11 cellular contexts compared by ENCODE assay signal in the genomic region with DNA sequence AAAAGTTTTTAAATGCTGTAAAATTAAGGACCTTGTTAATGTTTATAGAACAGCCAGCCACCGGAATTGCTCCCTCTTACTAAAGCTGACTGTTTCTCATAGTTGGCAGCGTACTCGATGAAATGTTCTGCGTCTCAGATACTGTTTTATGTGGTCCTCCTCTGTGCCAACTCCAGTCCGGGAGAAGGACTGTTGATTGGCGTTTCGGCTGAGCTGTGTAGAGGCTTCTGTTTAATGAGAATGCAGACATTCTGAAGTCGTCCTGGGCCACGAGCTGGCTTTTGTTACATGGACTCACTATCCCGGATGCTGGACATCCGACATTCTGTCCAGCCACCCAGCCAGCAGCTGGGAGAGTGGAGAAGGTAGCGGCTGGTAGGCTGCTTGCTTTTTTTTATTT.
DNase-seq lines count a peak whose midpoint lies in the region; ATAC-seq and TF ChIP-seq lines count a peak whose summit lies in the region.
"Had no signal": no experiment of that assay in that cellular context is flagged by ENCODE, and none has a peak within 500 bp of the region (broad histone marks: within the 10 kb centered on the region; RNA-seq: fewer than 3 reads in every experiment).

No MANE protein-coding gene starts in this region.

- DNase-seq in endodermal cell = no peak
- peak; percentile 11 to 39 for DNase-seq in lung microvascular endothelial cell (ENCODE audit: low read depth in 2 of 2)
- no peak for DNase-seq in brain microvascular endothelial cell
- DNase-seq in dermis blood vessel endothelial cell = no peak
- no peak for DNase-seq in activated CD8-positive, alpha-beta T cell treated with anti-CD3 and anti-CD28 coated beads for 36 hours
- DNase-seq: GDM1; ovary; stimulated activated CD8-positive, alpha-beta memory T cell treated with anti-CD3 and anti-CD28 coated beads, Interleukin-4, amount 100 ng/mL, for 48 hours had no signal

- no peaks in the 10 kb centered on the region for H3K9me3 Mint-ChIP-seq in endodermal cell
- H3K9me3 Mint-ChIP-seq in activated CD8-positive, alpha-beta T cell treated with anti-CD3 and anti-CD28 coated beads for 36 hours = no peaks in the 10 kb centered on the region

- H3K36me3 ChIP-seq in HUES48 (ENCODE audit: control insufficient read depth, insufficient read depth, low read length) (peaks cover 6% of the 10 kb centered on the region; the same call in 1 of the 2 replicates), endodermal cell (ENCODE audit: control insufficient read depth, insufficient read depth, low read length) (peaks cover 25% of the 10 kb centered on the region), brain microvascular endothelial cell (replicated peaks) (no peaks in the 10 kb centered on the region)
- H3K36me3 ChIP-seq: ovary had no signal

- no peak for TF ChIP-seq CTCF in endodermal cell (conservative IDR thresholded peaks at IDR 0.05)
- TF ChIP-seq CTCF in brain microvascular endothelial cell (IDR thresholded peaks at IDR 0.05; ENCODE audit: low read depth, low read length, missing control alignments) = no peak
- no peak for TF ChIP-seq CTCF in activated CD8-positive, alpha-beta T cell treated with anti-CD3 and anti-CD28 coated beads for 36 hours (IDR thresholded peaks at IDR 0.05)

- no peaks in the 10 kb centered on the region for H3K27me3 Mint-ChIP-seq in endodermal cell (ENCODE audit: insufficient read depth)
- no peaks in the 10 kb centered on the region for H3K27me3 Mint-ChIP-seq in activated CD8-positive, alpha-beta T cell treated with anti-CD3 and anti-CD28 coated beads for 36 hours

- H3K27me3 ChIP-seq in HUES48 (ENCODE audit: control insufficient read depth, insufficient read depth, low read length) (no peaks in the 10 kb centered on the region), endodermal cell (ENCODE audit: control insufficient read depth, insufficient read depth, low read length, poor library complexity, severe bottlenecking) (no peaks in the 10 kb centered on the region), brain microvascular endothelial cell (replicated peaks) (no peaks in the 10 kb centered on the region)
- H3K27me3 ChIP-seq: ovary had no signal

- WGBS in endodermal cell (ENCODE audit: insufficient coverage in 1 of 2, insufficient read length in 1 of 2), 2 experiments = 82 to 87% methylated on average over 10 to 12 of the region's 12 CpGs

- in situ Hi-C loops in brain microvascular endothelial cell (cut with HindIII; ENCODE audit: low pct_ligation_motif_present, low sequenced_read_pairs) = no loop called here

- no peak for ATAC-seq in GM19035 (IDR thresholded peaks at IDR 0.05; ENCODE audit: unreplicated experiment)
- ATAC-seq in activated CD8-positive, alpha-beta T cell treated with anti-CD3 and anti-CD28 coated beads for 36 hours = no peak

- H3K9me3 ChIP-seq in HUES48 (ENCODE audit: control insufficient read depth, insufficient read depth, low read length) (no peaks in the 10 kb centered on the region), endodermal cell (ENCODE audit: control insufficient read depth, low read length) (no peaks in the 10 kb centered on the region)
- H3K9me3 ChIP-seq: ovary had no signal

- POLR2A ChIA-PET in activated CD8-positive, alpha-beta T cell treated with anti-CD3 and anti-CD28 coated beads for 36 hours (lab: Charles Lee) = interaction anchor here (1.3 kb wide), 1 partner anchor 147 kb away, joined by 4 read pairs; no protein-coding TSS in a partner anchor

- H3K4me3 Mint-ChIP-seq in endodermal cell = no peak overlapping the region
- no peak overlapping the region for H3K4me3 Mint-ChIP-seq in activated CD8-positive, alpha-beta T cell treated with anti-CD3 and anti-CD28 coated beads for 36 hours

- H3K27ac ChIP-seq in HUES48 (ENCODE audit: low read depth, low read length) (peak overlapping the region; percentile 6), endodermal cell (ENCODE audit: low read depth, low read length) (peak overlapping the region; percentile 88), temporal lobe (ENCODE audit: low read depth, low read length) (peak overlapping the region; percentile 58), brain microvascular endothelial cell (no peak overlapping the region)
- H3K27ac ChIP-seq: ovary had no signal

- no peak overlapping the region for H3K9ac ChIP-seq in HUES48 (ENCODE audit: low read depth, low read length)
- no peak overlapping the region for H3K9ac ChIP-seq in endodermal cell (ENCODE audit: extremely low read depth, low read length, poor library complexity, severe bottlenecking)

- peaks cover 20% of the 10 kb centered on the region for H3K36me3 Mint-ChIP-seq in endodermal cell (ENCODE audit: low read depth)
- H3K36me3 Mint-ChIP-seq in activated CD8-positive, alpha-beta T cell treated with anti-CD3 and anti-CD28 coated beads for 36 hours (ENCODE audit: low read depth) = no peaks in the 10 kb centered on the region

- intact Hi-C loops in activated CD8-positive, alpha-beta T cell treated with anti-CD3 and anti-CD28 coated beads for 36 hours (cut with micrococcal nuclease) = no loop called here

- H3K4me3 ChIP-seq in HUES48 (ENCODE audit: low read depth, low read length) (no peak overlapping the region), endodermal cell (ENCODE audit: low read length) (no peak overlapping the region), brain microvascular endothelial cell (ENCODE audit: low read depth, low read length) (no peak overlapping the region)
- H3K4me3 ChIP-seq: ovary had no signal

- H3K4me1 Mint-ChIP-seq in endodermal cell = peaks cover 29% of the 10 kb centered on the region
- H3K4me1 Mint-ChIP-seq in activated CD8-positive, alpha-beta T cell treated with anti-CD3 and anti-CD28 coated beads for 36 hours (ENCODE audit: low read depth) = peaks cover 6% of the 10 kb centered on the region

- H3K4me1 ChIP-seq in HUES48 (ENCODE audit: control insufficient read depth, insufficient read depth, low read length) (peaks cover 7% of the 10 kb centered on the region; the same call in 1 of the 2 replicates), endodermal cell (ENCODE audit: control insufficient read depth, insufficient read depth, low read length) (peaks cover 6% of the 10 kb centered on the region)

- peak overlapping the region; percentile 31 for H3K27ac Mint-ChIP-seq in endodermal cell
- H3K27ac Mint-ChIP-seq in activated CD8-positive, alpha-beta T cell treated with anti-CD3 and anti-CD28 coated beads for 36 hours = no peak overlapping the region

- CTCF ChIA-PET in activated CD8-positive, alpha-beta T cell treated with anti-CD3 and anti-CD28 coated beads for 36 hours (lab: Charles Lee) = interaction anchor here (1.5 to 2.3 kb wide), 2 partner anchors 14 to 99 kb away, joined by 3 to 7 read pairs; no protein-coding TSS in a partner anchor

Comparison
In these comparisons a context has a peak if more than half of its experiments do, and no peak if none do; other contexts are left out.
1. DNase-seq: peak in lung microvascular endothelial cell (2 of 2); none in endodermal cell (single experiment), brain microvascular endothelial cell (single experiment), dermis blood vessel endothelial cell (single experiment) and activated CD8-positive, alpha-beta T cell treated with anti-CD3 and anti-CD28 coated beads for 36 hours (single experiment).